ENCODE assay signal across 11 cellular contexts in the genomic region with DNA sequence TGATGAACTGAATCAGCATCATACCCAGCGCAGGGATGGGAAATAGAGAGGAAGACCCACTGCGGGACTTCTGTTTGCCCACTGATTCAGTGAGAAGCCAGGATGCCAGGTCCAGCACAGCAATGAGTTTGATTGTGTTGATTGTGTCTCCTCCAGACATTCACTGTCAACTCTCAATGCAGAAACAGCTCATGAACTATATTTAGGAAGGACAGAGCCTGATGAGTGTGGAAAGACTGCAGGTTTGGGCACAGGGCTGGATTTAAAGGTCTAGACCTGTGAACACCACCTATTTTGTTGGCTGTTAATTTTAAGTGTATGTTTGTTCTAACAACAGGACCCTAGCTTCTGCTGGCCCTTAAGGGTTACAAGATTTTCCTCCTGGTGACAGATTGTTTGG.
"Had no signal": no experiment of that assay in that cellular context is flagged by ENCODE, and none has a peak within 500 bp of the region (broad histone marks: within the 10 kb centered on the region; RNA-seq: fewer than 3 reads in every experiment).

No MANE protein-coding gene starts in this region.

- H3K36me3 ChIP-seq: breast epithelium, stomach, thoracic aorta had no signal

- H3K4me1 ChIP-seq: breast epithelium had no signal

- H3K27me3 ChIP-seq: breast epithelium, stomach had no signal

- H3K27ac ChIP-seq: breast epithelium, stomach, thoracic aorta had no signal

- H3K4me3 ChIP-seq: breast epithelium, stomach, thoracic aorta had no signal

- DNase-seq: activated CD4-positive, alpha-beta T cell treated with anti-CD3 and anti-CD28 coated beads, Interleukin-2, amount 50 U/mL, for 4 hours; activated naive CD4-positive, alpha-beta T cell; activated T-cell treated with anti-CD3 and anti-CD28 coated beads, Interleukin-2, amount 50 U/mL, for 72 hours; aorta; endodermal cell; left colon; stimulated activated CD4-positive, alpha-beta T cell treated with anti-CD3 and anti-CD28 coated beads, Interleukin-4, amount 100 ng/mL, for 4 hours; stomach had no signal

- ATAC-seq: activated CD4-positive, CD25-positive, alpha-beta regulatory T cell treated with anti-CD3 and anti-CD28 coated beads, Interleukin-2, amount 50 U/mL, for 24 hours; activated T-cell treated with anti-CD3 and anti-CD28 coated beads, Interleukin-2, amount 50 U/mL, for 72 hours; left colon had no signal

- H3K9me3 ChIP-seq: breast epithelium, stomach, thoracic aorta had no signal
